ENCODE assay signal across 8 cellular contexts in the genomic region with DNA sequence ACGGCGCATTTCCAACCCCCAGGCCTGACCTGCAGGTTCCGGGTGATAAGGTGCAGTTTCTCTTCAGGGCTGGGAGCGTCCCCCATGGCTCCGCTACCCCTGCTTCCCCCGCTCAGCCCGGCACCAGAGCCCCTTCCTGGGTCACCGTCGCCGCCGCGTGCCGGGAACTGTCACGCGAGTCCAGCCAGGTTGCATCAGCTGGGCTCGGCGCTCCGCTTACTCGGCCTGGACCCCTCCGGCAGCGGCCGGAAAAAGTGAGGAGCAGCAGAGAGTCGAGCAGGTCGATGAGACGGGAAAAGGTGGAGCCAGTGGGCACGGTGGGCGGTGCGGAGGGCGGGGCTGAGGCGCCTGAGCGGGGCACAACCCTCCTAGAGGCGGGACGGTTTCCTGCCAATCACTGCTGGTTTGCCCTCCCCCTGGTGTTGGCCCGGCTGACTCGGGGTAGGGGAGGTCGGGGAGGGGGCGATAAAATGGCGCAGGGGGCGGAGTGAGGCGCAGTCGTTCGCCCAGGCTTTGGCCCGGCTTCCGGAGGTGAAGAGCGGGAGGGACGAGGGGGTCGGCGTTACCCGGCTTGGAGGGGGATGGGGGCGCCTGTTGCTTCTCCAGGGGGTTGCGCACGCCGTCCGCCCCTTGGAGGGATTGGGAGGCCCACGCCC. TPM values are rescaled to one million over a fixed set of nuclear protein-coding genes. Genes with fewer than 3 reads are reported as not detected.
DNase-seq lines count a peak whose midpoint lies in the region; ATAC-seq and TF ChIP-seq lines count a peak whose summit lies in the region.

Gene S100PBP (plus strand): TSS at position 495 of the 656 bp plus-strand sequence. CDS start 8,447 bp downstream, outside the sequence.
Gene YARS1 (minus strand): TSS at position 200 of the 656 bp plus-strand sequence. CDS start 114 bp downstream, at position 86.

- H3K27ac ChIP-seq in CD8-positive, alpha-beta T cell (ENCODE audit: low read depth, low read length), result peak within 1 kb of the TSS; percentile 76
- H3K27ac ChIP-seq in lung (ENCODE audit: low read depth in 1 of 2, low read length in 1 of 2), result peak within 1 kb of the TSS; percentile 97

- H3K4me3 Mint-ChIP-seq in CD8-positive, alpha-beta T cell, result peak within 1 kb of the TSS; percentile 96

- 0 to 1% methylated on average over 50 to 55 of the region's 55 CpGs for WGBS in lung, 2 donors

- peaks cover 24% of the 10 kb centered on the region for H3K36me3 Mint-ChIP-seq in CD8-positive, alpha-beta T cell

- H3K27me3 Mint-ChIP-seq in CD8-positive, alpha-beta T cell (ENCODE audit: low read depth), result no peaks in the 10 kb centered on the region

- H3K9me3 Mint-ChIP-seq in CD8-positive, alpha-beta T cell, result no peaks in the 10 kb centered on the region

- H3K4me3 ChIP-seq in CD8-positive, alpha-beta T cell (ENCODE audit: low read depth, low read length), result peak within 1 kb of the TSS; percentile 86
- H3K4me3 ChIP-seq in lung, result peak within 1 kb of the TSS; percentile 91

- H3K4me1 Mint-ChIP-seq in CD8-positive, alpha-beta T cell (ENCODE audit: low read depth), result peaks cover 63% of the 10 kb centered on the region

- POLR2A ChIA-PET in CD8-positive, alpha-beta T cell (lab: Charles Lee), result interaction anchor here (1.0 to 1.5 kb wide), 3 partner anchors 17 to 166 kb away, joined by 3 to 5 read pairs (median 3); partner anchors contain the start of genes RBBP4 and ZBTB8OS

- DNase-seq in CD8-positive, alpha-beta T cell, result peak; percentile 98 to 100 (median 100)
- DNase-seq in HS-27A (ENCODE audit: low read depth), result peak; percentile 97
- DNase-seq in NK-92 (lab: John Stamatoyannopoulos, UW; ENCODE audit: unreplicated experiment), result peak; percentile 90
- peak; percentile 97 to 99 for DNase-seq in activated CD8-positive, alpha-beta memory T cell treated with anti-CD3 and anti-CD28 coated beads for 1 hour (ENCODE audit: extremely low read depth in 1 of 2, low read depth in 1 of 2)
- DNase-seq in effector CD4-positive, alpha-beta T cell, result peak; percentile 99
- DNase-seq in lung (ENCODE audit: low spot score), result peak; percentile 100
- peak; percentile 98 to 100 (median 100) for DNase-seq in stimulated activated CD4-positive, alpha-beta T cell treated with anti-CD3 and anti-CD28 coated beads, TNF-alpha, amount 100 ng/mL, for 4 hours (ENCODE audit: low read depth in 3 of 3)

- H3K27me3 ChIP-seq in CD8-positive, alpha-beta T cell (ENCODE audit: insufficient read depth, low read length), result no peaks in the 10 kb centered on the region
- H3K27me3 ChIP-seq in lung (ENCODE audit: control insufficient read depth, insufficient read depth), result no peaks in the 10 kb centered on the region

- CTCF ChIA-PET in CD8-positive, alpha-beta T cell (lab: Charles Lee), result interaction anchor here (0.7 to 1.2 kb wide), 3 partner anchors 14 to 55 kb away, joined by 3 to 4 read pairs (median 4); no protein-coding TSS in a partner anchor

- peaks cover 34% of the 10 kb centered on the region for H3K4me1 ChIP-seq in CD8-positive, alpha-beta T cell (ENCODE audit: insufficient read depth, low read length)
- H3K4me1 ChIP-seq in lung (ENCODE audit: control insufficient read depth in 2 of 2, insufficient read depth in 2 of 2, low read length in 2 of 2), result peaks cover 8 to 10% of the 10 kb centered on the region in 2 donors

- peaks cover 4% of the 10 kb centered on the region for H3K36me3 ChIP-seq in CD8-positive, alpha-beta T cell (ENCODE audit: insufficient read depth, low read length)
- no peaks in the 10 kb centered on the region for H3K36me3 ChIP-seq in lung (ENCODE audit: control insufficient read depth in 2 of 2, insufficient read depth in 2 of 2, low read length in 2 of 2)

- H3K27ac Mint-ChIP-seq in CD8-positive, alpha-beta T cell, result peak within 1 kb of the TSS; percentile 90

- no peaks in the 10 kb centered on the region for H3K9me3 ChIP-seq in CD8-positive, alpha-beta T cell (ENCODE audit: low read length)
- H3K9me3 ChIP-seq in lung (ENCODE audit: control insufficient read depth in 2 of 2, insufficient read depth in 1 of 2, low read length in 1 of 2), result no peaks in the 10 kb centered on the region

- ATAC-seq in CD8-positive, alpha-beta T cell, result peak; percentile 95
- ATAC-seq in GM19467 (IDR thresholded peaks at IDR 0.05; ENCODE audit: unreplicated experiment) (peak; percentile 81), lung (ENCODE audit: insufficient read depth, low FRiP score) (peak; percentile 98)

- intact Hi-C loops in CD8-positive, alpha-beta T cell (cut with DNase I, micrococcal nuclease), result loop anchor here (1.0 to 5.0 kb wide), 18 partner anchors 16 to 1520 kb away; partner anchors contain the start of genes AZIN2 (in 2 of the 2), BSDC1 (in 1 of the 2), CCDC28B (in 1 of the 2) and KPNA6 (in 1 of the 2)

- TF ChIP-seq CTCF in CD8-positive, alpha-beta T cell (IDR thresholded peaks at IDR 0.05), result no peak
- TF ChIP-seq CTCF in lung (IDR thresholded peaks at IDR 0.05; ENCODE audit: control extremely low read depth, extremely low read depth), result no peak

RNA-seq across cellular contexts. Expression of gene S100PBP, which starts in this region (rescaled TPM):
- total RNA-seq in CD8-positive, alpha-beta T cell, result 10 to 100 TPM; 21.2 to 26.6 TPM
- 10 to 100 TPM; 28.8 to 56.6 TPM for total RNA-seq in lung
- 10 to 100 TPM in 1 of 2 donors, 1 to 10 TPM in 1; 7.4 to 13.1 TPM for polyA plus RNA-seq in lung

RNA-seq across cellular contexts. Expression of gene YARS1, which starts in this region (rescaled TPM):
- 100 to 1,000 TPM; 105 to 114 TPM for total RNA-seq in CD8-positive, alpha-beta T cell
- total RNA-seq in lung, result 100 to 1,000 TPM in 1 of 2 donors, 10 to 100 TPM in 1; 61.2 to 151 TPM
- polyA plus RNA-seq in lung, result 10 to 100 TPM; 68.5 to 87.1 TPM

Comparison
In these comparisons a context has a peak if more than half of its experiments do, and no peak if none do; other contexts are left out.
1. Peak in every context shown above with its lines: DNase-seq, ATAC-seq, H3K4me3 ChIP-seq and H3K27ac ChIP-seq.